26 cellular contexts compared by ENCODE assay signal in the genomic region with DNA sequence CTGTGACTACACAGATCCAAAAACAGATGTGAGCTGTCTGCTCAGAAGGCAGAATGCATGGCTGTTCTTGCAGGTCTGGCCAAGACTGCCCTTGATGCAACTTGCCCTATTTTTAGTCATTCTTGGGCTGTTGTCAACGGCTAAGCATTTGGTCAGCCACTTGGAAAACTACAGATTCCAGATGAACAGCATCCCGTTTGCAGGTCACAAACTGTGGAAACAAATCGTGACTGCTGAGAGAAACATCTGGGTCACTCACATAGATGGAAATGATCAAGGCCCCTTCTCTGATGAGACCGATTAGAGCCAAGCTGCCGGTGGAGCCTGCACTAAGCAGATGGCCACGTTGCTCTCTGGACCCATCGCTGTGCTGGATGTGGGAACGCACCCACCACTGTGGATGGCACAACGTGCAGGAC. TPM values are rescaled to one million over a fixed set of nuclear protein-coding genes. Genes with fewer than 3 reads are reported as not detected.
DNase-seq lines count a peak whose midpoint lies in the region; ATAC-seq and TF ChIP-seq lines count a peak whose summit lies in the region.
"Had no signal": no experiment of that assay in that cellular context is flagged by ENCODE, and none has a peak within 500 bp of the region (broad histone marks: within the 10 kb centered on the region; RNA-seq: fewer than 3 reads in every experiment).

No MANE protein-coding gene starts in this region.

- 52 to 60% (median 53%) methylated on average over 9 of the region's 9 CpGs for WGBS in psoas muscle, 3 donors

- H3K9me3 ChIP-seq in psoas muscle = no peaks in the 10 kb centered on the region
- H3K9me3 ChIP-seq: mucosa of descending colon, prostate gland had no signal

- CTCF ChIA-PET in activated CD4-positive, alpha-beta T cell treated with anti-CD3 and anti-CD28 coated beads for 36 hours (lab: Charles Lee) = interaction anchor here (0.6 kb wide), 1 partner anchor 50 kb away, joined by 3 read pairs; no protein-coding TSS in a partner anchor

- TF ChIP-seq CTCF in AG09319 (IDR thresholded peaks at IDR 0.05; ENCODE audit: low read depth, low read length) (no peak), HFFc6 (IDR thresholded peaks at IDR 0.05) (no peak), fibroblast of mammary gland (conservative IDR thresholded peaks at IDR 0.05; ENCODE audit: control insufficient read depth, insufficient read depth, low read depth, low read length) (no peak), psoas muscle (IDR thresholded peaks at IDR 0.05) (no peak), coronary artery (IDR thresholded peaks at IDR 0.05) (no peak)

- H3K4me3 ChIP-seq in fibroblast of mammary gland (ENCODE audit: control insufficient read depth, low read depth, low read length) = no peak overlapping the region
- H3K4me3 ChIP-seq in psoas muscle = no peak overlapping the region
- no peak overlapping the region for H3K4me3 ChIP-seq in coronary artery
- H3K4me3 ChIP-seq: esophagus muscularis mucosa, heart right ventricle, mucosa of descending colon, prostate gland had no signal

- no peaks in the 10 kb centered on the region for H3K9me3 Mint-ChIP-seq in HFFc6
- H3K9me3 Mint-ChIP-seq in activated CD4-positive, alpha-beta T cell treated with anti-CD3 and anti-CD28 coated beads for 36 hours (ENCODE audit: low read depth) = no peaks in the 10 kb centered on the region
- H3K9me3 Mint-ChIP-seq: CD4-positive, alpha-beta T cell; T-helper 2 cell treated with Interferon-gamma antibody and Interleukin-4, amounts not matched to agents 5 μg/mL and 100 μg/mL, for 36 hours; type B pancreatic cell had no signal

- DNase-seq in AG09319 (ENCODE audit: extremely low read depth, low read depth) (peak; percentile 56), HFFc6 (peak; percentile 45), fibroblast of mammary gland (ENCODE audit: low read depth) (peak; percentile 70), psoas muscle (peak in 1 of 2 donors; percentile 19), activated T-cell treated with anti-CD3 and anti-CD28 coated beads for 4 hours (no peak), coronary artery (ENCODE audit: low spot score) (no peak)
- DNase-seq in activated CD4-positive, alpha-beta T cell treated with anti-CD3 and anti-CD28 coated beads for 36 hours = no peak
- DNase-seq: ACHN; activated CD8-positive, alpha-beta memory T cell treated with anti-CD3 and anti-CD28 coated beads, Interleukin-2, amount 50 U/mL, for 48 hours; activated naive CD8-positive, alpha-beta T cell treated with anti-CD3 and anti-CD28 coated beads, Interleukin-2, amount 50 U/mL, for 24 hours; CD4-positive, alpha-beta T cell; effector memory CD8-positive, alpha-beta T cell; heart right ventricle; MM.1S; mucosa of descending colon; NCI-H1436; NCI-H510A treated with DMSO at 0.1 percent for 48 hours; WERI-Rb-1 had no signal

- H3K4me1 Mint-ChIP-seq in HFFc6 (ENCODE audit: low read depth) = peaks cover 26% of the 10 kb centered on the region
- H3K4me1 Mint-ChIP-seq in activated CD4-positive, alpha-beta T cell treated with anti-CD3 and anti-CD28 coated beads for 36 hours = no peaks in the 10 kb centered on the region
- H3K4me1 Mint-ChIP-seq: activated naive CD8-positive, alpha-beta T cell treated with anti-CD3 and anti-CD28 coated beads, Interleukin-2, amount 50 U/mL, for 24 hours had no signal

- H3K27me3 ChIP-seq in psoas muscle (ENCODE audit: insufficient read depth in 3 of 3, low read length in 2 of 3) = no peaks in the 10 kb centered on the region
- H3K27me3 ChIP-seq: esophagus muscularis mucosa had no signal

- peak overlapping the region; percentile 92 for H3K27ac ChIP-seq in psoas muscle
- H3K27ac ChIP-seq in coronary artery = no peak overlapping the region
- H3K27ac ChIP-seq: heart right ventricle, prostate gland, WERI-Rb-1 had no signal

- POLR2A ChIA-PET in activated CD4-positive, alpha-beta T cell treated with anti-CD3 and anti-CD28 coated beads for 36 hours (lab: Charles Lee) = no interaction called here

- intact Hi-C loops in psoas muscle (cut with DNase I) = loop anchor here in 1 of 2 donors (5.0 kb wide), 1 partner anchor 33 kb away; no protein-coding TSS in a partner anchor
- intact Hi-C loops in activated CD4-positive, alpha-beta T cell treated with anti-CD3 and anti-CD28 coated beads for 36 hours (cut with DNase I, micrococcal nuclease) = no loop called here

- no peak overlapping the region for H3K27ac Mint-ChIP-seq in HFFc6
- H3K27ac Mint-ChIP-seq in activated CD4-positive, alpha-beta T cell treated with anti-CD3 and anti-CD28 coated beads for 36 hours = no peak overlapping the region
- H3K27ac Mint-ChIP-seq: activated naive CD8-positive, alpha-beta T cell treated with anti-CD3 and anti-CD28 coated beads, Interleukin-2, amount 50 U/mL, for 24 hours; brain; CD4-positive, alpha-beta T cell; effector memory CD8-positive, alpha-beta T cell; T-helper 2 cell treated with Interferon-gamma antibody and Interleukin-4, amounts not matched to agents 5 μg/mL and 100 μg/mL, for 36 hours; type B pancreatic cell had no signal

- no peak overlapping the region for H3K4me3 Mint-ChIP-seq in HFFc6
- H3K4me3 Mint-ChIP-seq in activated CD4-positive, alpha-beta T cell treated with anti-CD3 and anti-CD28 coated beads for 36 hours = no peak overlapping the region
- H3K4me3 Mint-ChIP-seq: activated naive CD8-positive, alpha-beta T cell treated with anti-CD3 and anti-CD28 coated beads, Interleukin-2, amount 50 U/mL, for 24 hours; brain; CD4-positive, alpha-beta T cell; effector memory CD8-positive, alpha-beta T cell; T-helper 2 cell treated with Interferon-gamma antibody and Interleukin-4, amounts not matched to agents 5 μg/mL and 100 μg/mL, for 36 hours; type B pancreatic cell had no signal

- no peaks in the 10 kb centered on the region for H3K36me3 ChIP-seq in psoas muscle (ENCODE audit: insufficient read depth in 1 of 2, low read depth in 1 of 2)
- H3K36me3 ChIP-seq: esophagus muscularis mucosa, heart right ventricle, prostate gland, WERI-Rb-1 had no signal

- peaks cover 38% of the 10 kb centered on the region for H3K4me1 ChIP-seq in psoas muscle
- H3K4me1 ChIP-seq: prostate gland had no signal

- peaks cover 8% of the 10 kb centered on the region for H3K27me3 Mint-ChIP-seq in HFFc6 (ENCODE audit: insufficient read depth)
- peaks cover 5% of the 10 kb centered on the region for H3K27me3 Mint-ChIP-seq in activated CD4-positive, alpha-beta T cell treated with anti-CD3 and anti-CD28 coated beads for 36 hours
- H3K27me3 Mint-ChIP-seq: brain, type B pancreatic cell had no signal

- ATAC-seq in psoas muscle (peak; percentile 96 to 98 (median 96)), HG03108 (IDR thresholded peaks at IDR 0.05; ENCODE audit: unreplicated experiment) (no peak)
- ATAC-seq in activated CD4-positive, alpha-beta T cell treated with anti-CD3 and anti-CD28 coated beads for 36 hours = no peak
- ATAC-seq: activated naive CD8-positive, alpha-beta T cell treated with anti-CD3 and anti-CD28 coated beads, Interleukin-2, amount 50 U/mL, for 24 hours; effector memory CD8-positive, alpha-beta T cell; left lobe of liver; mucosa of descending colon had no signal

- H3K36me3 Mint-ChIP-seq in HFFc6 (ENCODE audit: low read depth) = 0 out of 2 replicates have a peak, but pooled peaks cover 2% of the 10 kb centered on the region
- no peaks in the 10 kb centered on the region for H3K36me3 Mint-ChIP-seq in activated CD4-positive, alpha-beta T cell treated with anti-CD3 and anti-CD28 coated beads for 36 hours (ENCODE audit: low read depth)
- H3K36me3 Mint-ChIP-seq: brain, type B pancreatic cell had no signal

RNA-seq across cellular contexts. Expression of a gene that starts 15.4 kb away (rescaled TPM):
- total RNA-seq in HFFc6 (2021; fragmentation: NEBNext Ultra II Directional; extraction: Animal tissue kit (Norgen Biotek cat#: 25700)) = not detected
- 10 to 100 TPM in 1 of 4 donors, 1 to 10 TPM in 2, under 1 TPM in 1; 0.19 to 12.5 (median 2.6) TPM for total RNA-seq in psoas muscle
- polyA plus RNA-seq in psoas muscle = under 1 TPM; 0.25 to 0.34 (median 0.31) TPM
- not detected for total RNA-seq in activated CD4-positive, alpha-beta T cell treated with anti-CD3 and anti-CD28 coated beads for 36 hours
- total RNA-seq: CD4-positive, alpha-beta T cell; esophagus muscularis mucosa; heart right ventricle; left lobe of liver; mucosa of descending colon; prostate gland had no signal
- polyA plus RNA-seq: heart right ventricle, neural cell had no signal

Comparison
In these comparisons a context has a peak if more than half of its experiments do, and no peak if none do; other contexts are left out.
1. DNase-seq: peak in AG09319 (single experiment), HFFc6 (single experiment) and fibroblast of mammary gland (single experiment); none in activated T-cell treated with anti-CD3 and anti-CD28 coated beads for 4 hours (single experiment), coronary artery (single experiment) and activated CD4-positive, alpha-beta T cell treated with anti-CD3 and anti-CD28 coated beads for 36 hours (single experiment).
2. ATAC-seq: peak in psoas muscle (4 of 4); none in activated CD4-positive, alpha-beta T cell treated with anti-CD3 and anti-CD28 coated beads for 36 hours (single experiment) and HG03108 (single experiment).